In genomic region chr5:157965989-157966388, GRCh38 we compare ENCODE assay signal across 17 cellular contexts.
"Had no signal": no experiment of that assay in that cellular context is flagged by ENCODE, and none has a peak within 500 bp of the region (broad histone marks: within the 10 kb centered on the region; RNA-seq: fewer than 3 reads in every experiment).

No MANE protein-coding gene starts in this region.

- H3K4me1 Mint-ChIP-seq: naive thymus-derived CD4-positive, alpha-beta T cell had no signal

- H3K9me3 Mint-ChIP-seq: naive thymus-derived CD4-positive, alpha-beta T cell had no signal

- H3K36me3 ChIP-seq: esophagus muscularis mucosa, gastrocnemius medialis, sigmoid colon, stomach, thoracic aorta, transverse colon had no signal

- ATAC-seq: gastrocnemius medialis; naive thymus-derived CD4-positive, alpha-beta T cell had no signal

- H3K4me3 ChIP-seq: esophagus muscularis mucosa, gastrocnemius medialis, sigmoid colon, skin epidermis, stomach, thoracic aorta, transverse colon had no signal

- H3K36me3 Mint-ChIP-seq: naive thymus-derived CD4-positive, alpha-beta T cell had no signal

- H3K4me1 ChIP-seq: gastrocnemius medialis, transverse colon had no signal

- H3K9me3 ChIP-seq: esophagus muscularis mucosa, gastrocnemius medialis, sigmoid colon, stomach, thoracic aorta, transverse colon had no signal

- DNase-seq: effector memory CD4-positive, alpha-beta T cell; gastrocnemius medialis; glutamatergic neuron; kidney glomerular epithelial cell; naive thymus-derived CD4-positive, alpha-beta T cell; posterior cingulate gyrus; sigmoid colon; stimulated activated CD4-positive, alpha-beta T cell treated with anti-CD3 and anti-CD28 coated beads, Interleukin-2, amount 100 ng/mL, for 24 hours; stimulated activated CD4-positive, alpha-beta T cell treated with anti-CD3 and anti-CD28 coated beads, Interleukin-4, amount 100 ng/mL, for 4 hours; stimulated activated naive CD4-positive, alpha-beta T cell; stomach; substantia nigra; transverse colon had no signal

- H3K27me3 ChIP-seq: esophagus muscularis mucosa, gastrocnemius medialis, sigmoid colon, stomach, transverse colon had no signal

- H3K4me3 Mint-ChIP-seq: naive thymus-derived CD4-positive, alpha-beta T cell had no signal

- H3K27ac ChIP-seq: epithelial cell of prostate, esophagus muscularis mucosa, gastrocnemius medialis, skin epidermis, stomach, thoracic aorta, transverse colon had no signal
